Comparison of ENCODE assay signal across 8 cellular contexts in genomic region chr22:36238348-36239149, GRCh38. TPM values are rescaled to one million over a fixed set of nuclear protein-coding genes. Genes with fewer than 3 reads are reported as not detected.
DNase-seq lines count a peak whose midpoint lies in the region; ATAC-seq and TF ChIP-seq lines count a peak whose summit lies in the region.

No MANE protein-coding gene starts in this region.

- DNase-seq in M059J (ENCODE audit: low read depth) = peak; percentile 24
- no peak for DNase-seq in brain microvascular endothelial cell
- DNase-seq in left lung = no peak
- DNase-seq in central memory CD4-positive, alpha-beta T cell = no peak
- DNase-seq in NCI-H2196 (lab: John Stamatoyannopoulos, UW; ENCODE audit: unreplicated experiment) = no peak
- DNase-seq in omental fat pad (ENCODE audit: low spot score) = no peak

- H3K4me1 ChIP-seq in left lung (peaks cover 33 to 57% of the 10 kb centered on the region in 2 donors), thymus (ENCODE audit: control insufficient read depth, insufficient read depth, low read length) (peaks cover 7% of the 10 kb centered on the region)

- in situ Hi-C loops in brain microvascular endothelial cell (cut with HindIII; ENCODE audit: low pct_ligation_motif_present, low sequenced_read_pairs) = no loop called here

- 5% methylated on average over 5 of the region's 5 CpGs for WGBS in thymus

- TF ChIP-seq CTCF in GM12875 (IDR thresholded peaks at IDR 0.05; ENCODE audit: borderline replicate concordance, insufficient read depth, low read depth, low read length) (no peak), brain microvascular endothelial cell (IDR thresholded peaks at IDR 0.05; ENCODE audit: low read depth, low read length, missing control alignments) (no peak), left lung (IDR thresholded peaks at IDR 0.05) (no peak), omental fat pad (IDR thresholded peaks at IDR 0.05) (no peak)

- intact Hi-C loops in left lung (cut with DNase I) = no loop called here

- no peaks in the 10 kb centered on the region for H3K27me3 ChIP-seq in brain microvascular endothelial cell (replicated peaks)
- no peaks in the 10 kb centered on the region for H3K27me3 ChIP-seq in left lung
- H3K27me3 ChIP-seq in thymus (ENCODE audit: control insufficient read depth, insufficient read depth) = no peaks in the 10 kb centered on the region

- peak overlapping the region; percentile 66 for H3K4me3 ChIP-seq in GM12875 (ENCODE audit: low read depth, low read length)
- H3K4me3 ChIP-seq in brain microvascular endothelial cell (ENCODE audit: low read depth, low read length) = peak overlapping the region; percentile 73
- peak overlapping the region; percentile 65 to 93 for H3K4me3 ChIP-seq in left lung
- peak overlapping the region; percentile 50 for H3K4me3 ChIP-seq in thymus (ENCODE audit: low read length)

- peaks cover under 1% of the 10 kb centered on the region for H3K36me3 ChIP-seq in brain microvascular endothelial cell (replicated peaks)
- peaks cover 0 to 27% of the 10 kb centered on the region in 2 donors for H3K36me3 ChIP-seq in left lung
- H3K36me3 ChIP-seq in thymus (ENCODE audit: control insufficient read depth, insufficient read depth) = peaks cover 8% of the 10 kb centered on the region

- peak overlapping the region; percentile 74 for H3K27ac ChIP-seq in brain microvascular endothelial cell
- peak overlapping the region; percentile 90 to 93 for H3K27ac ChIP-seq in left lung
- H3K27ac ChIP-seq in thymus (ENCODE audit: low read depth) = peak overlapping the region; percentile 94

- H3K9me3 ChIP-seq in left lung (no peaks in the 10 kb centered on the region), thymus (ENCODE audit: control insufficient read depth) (no peaks in the 10 kb centered on the region)

- ATAC-seq in left lung = peak; percentile 56
- no peak for ATAC-seq in omental fat pad (ENCODE audit: low FRiP score)

RNA-seq across cellular contexts. Expression of gene APOL2, which starts 0.8 kb away (rescaled TPM):
- total RNA-seq in M059J (2014; rRNA removed; shearing (Covaris generic)) = 45.6 and 64.3 TPM in 2 replicates
- total RNA-seq in left lung = 10 to 100 TPM; 51.3 to 63.0 TPM
- polyA plus RNA-seq in thymus = 56.1 TPM
- total RNA-seq in omental fat pad = 100 to 1,000 TPM in 2 of 4 donors, 10 to 100 TPM in 2; 63.2 to 122 (median 93.0) TPM

RNA-seq across cellular contexts. Expression of gene APOL1, which starts 14.4 kb away (rescaled TPM):
- total RNA-seq in M059J (2014; rRNA removed; shearing (Covaris generic)) = 24.0 and 31.5 TPM in 2 replicates
- 100 to 1,000 TPM in 1 of 2 donors, 10 to 100 TPM in 1; 89.4 to 109 TPM for total RNA-seq in left lung
- polyA plus RNA-seq in thymus = 62.6 TPM
- 10 to 100 TPM; 27.3 to 89.3 (median 65.3) TPM for total RNA-seq in omental fat pad

RNA-seq across cellular contexts. Expression of gene APOL4, which starts 36.9 kb away (rescaled TPM):
- 0.10 TPM in 1 of 2 replicates, not detected in the other for total RNA-seq in M059J (2014; rRNA removed; shearing (Covaris generic))
- total RNA-seq in left lung = 10 to 100 TPM in 1 of 2 donors, 1 to 10 TPM in 1; 8.5 to 12.8 TPM
- polyA plus RNA-seq in thymus = 53.0 TPM
- 100 to 1,000 TPM in 1 of 4 donors, 10 to 100 TPM in 2, under 1 TPM in 1; 0.31 to 113 (median 44.3) TPM for total RNA-seq in omental fat pad
